ENCODE assay signal across 14 cellular contexts in genomic region chr1:41046347-41046775, GRCh38. TPM values are rescaled to one million over a fixed set of nuclear protein-coding genes. Genes with fewer than 3 reads are reported as not detected.
DNase-seq lines count a peak whose midpoint lies in the region; ATAC-seq and TF ChIP-seq lines count a peak whose summit lies in the region.
"Had no signal": no experiment of that assay in that cellular context is flagged by ENCODE, and none has a peak within 500 bp of the region (broad histone marks: within the 10 kb centered on the region; RNA-seq: fewer than 3 reads in every experiment).

No MANE protein-coding gene starts in this region.

- no peak for TF ChIP-seq EP300 in sigmoid colon (IDR thresholded peaks at IDR 0.05)

- POLR2A ChIA-PET in MCF 10A (lab: Yijun Ruan, JAX): no interaction called here
- POLR2A ChIA-PET in activated CD4-positive, alpha-beta T cell treated with anti-CD3 and anti-CD28 coated beads for 36 hours (lab: Charles Lee): no interaction called here

- no peaks in the 10 kb centered on the region for H3K79me2 ChIP-seq in ACC112 (ENCODE audit: control insufficient read depth, insufficient read depth, low read length, unreplicated experiment)

- H3K9me3 ChIP-seq in left ventricle myocardium inferior (replicated peaks) (no peaks in the 10 kb centered on the region), sigmoid colon (no peaks in the 10 kb centered on the region)
- H3K9me3 ChIP-seq: thyroid gland had no signal

- intact Hi-C loops in MCF 10A (cut with micrococcal nuclease) (loop anchor here (5.0 to 10.0 kb wide), 2 partner anchors 76 to 388 kb away; no protein-coding TSS in a partner anchor), left ventricle myocardium inferior (cut with micrococcal nuclease) (loop anchor here (10.0 kb wide), 1 partner anchor 108 kb away; no protein-coding TSS in a partner anchor), sigmoid colon (cut with DNase I) (loop anchor here (5.0 kb wide), 1 partner anchor 51 kb away; no protein-coding TSS in a partner anchor)
- intact Hi-C loops in activated CD4-positive, alpha-beta T cell treated with anti-CD3 and anti-CD28 coated beads for 36 hours (cut with DNase I, micrococcal nuclease): no loop called here

- no peaks in the 10 kb centered on the region for H3K27me3 ChIP-seq in ACC112 (ENCODE audit: insufficient read depth, low read length)
- no peaks in the 10 kb centered on the region for H3K27me3 ChIP-seq in left ventricle myocardium inferior (ENCODE audit: low read depth)
- no peaks in the 10 kb centered on the region for H3K27me3 ChIP-seq in sigmoid colon
- H3K27me3 ChIP-seq: thyroid gland had no signal

- H3K27ac ChIP-seq in ACC112 (ENCODE audit: low read depth, low read length) (peak overlapping the region; percentile 54), left ventricle myocardium inferior (replicated peaks) (peak overlapping the region; percentile 69), sigmoid colon (peak overlapping the region in 3 of 4 donors; percentile 37 to 69 (median 38))

- no peaks in the 10 kb centered on the region for H3K9me3 Mint-ChIP-seq in MCF 10A (ENCODE audit: unreplicated experiment)
- H3K9me3 Mint-ChIP-seq in activated CD4-positive, alpha-beta T cell treated with anti-CD3 and anti-CD28 coated beads for 36 hours (ENCODE audit: low read depth): no peaks in the 10 kb centered on the region
- H3K9me3 Mint-ChIP-seq: activated T-helper 17 cell treated with anti-CD3 and anti-CD28 coated beads, Interleukin-2, amount 50 U/mL, for 72 hours had no signal

- WGBS in sigmoid colon, 2 donors: 19 to 74% methylated on average over 10 of the region's 10 CpGs

- H2AFZ ChIP-seq in ACC112 (ENCODE audit: low read length, unreplicated experiment): no peak overlapping the region

- peaks cover 48% of the 10 kb centered on the region for H3K36me3 Mint-ChIP-seq in MCF 10A (ENCODE audit: insufficient read depth, unreplicated experiment)
- peaks cover 40% of the 10 kb centered on the region for H3K36me3 Mint-ChIP-seq in activated CD4-positive, alpha-beta T cell treated with anti-CD3 and anti-CD28 coated beads for 36 hours (ENCODE audit: low read depth)

- peaks cover 24% of the 10 kb centered on the region; the same call in 1 of the 2 replicates for H3K36me3 ChIP-seq in ACC112 (ENCODE audit: insufficient read depth, low read length)
- H3K36me3 ChIP-seq in left ventricle myocardium inferior: peaks cover 36% of the 10 kb centered on the region
- H3K36me3 ChIP-seq in sigmoid colon: peaks cover 0 to 92% (median 31%) of the 10 kb centered on the region in 4 donors

- ATAC-seq in activated CD4-positive, alpha-beta T cell treated with anti-CD3 and anti-CD28 coated beads for 36 hours: no peak
- ATAC-seq: activated T-helper 17 cell treated with anti-CD3 and anti-CD28 coated beads, Interleukin-2, amount 50 U/mL, for 72 hours; K562 had no signal

- H3K27me3 Mint-ChIP-seq in MCF 10A (ENCODE audit: insufficient read depth, unreplicated experiment): no peaks in the 10 kb centered on the region
- no peaks in the 10 kb centered on the region for H3K27me3 Mint-ChIP-seq in activated CD4-positive, alpha-beta T cell treated with anti-CD3 and anti-CD28 coated beads for 36 hours
- H3K27me3 Mint-ChIP-seq: activated T-helper 17 cell treated with anti-CD3 and anti-CD28 coated beads, Interleukin-2, amount 50 U/mL, for 72 hours had no signal

- TF ChIP-seq POLR2A in sigmoid colon (IDR thresholded peaks at IDR 0.05): no peak

- CTCF ChIA-PET in MCF 10A (lab: Yijun Ruan, JAX): no interaction called here
- CTCF ChIA-PET in activated CD4-positive, alpha-beta T cell treated with anti-CD3 and anti-CD28 coated beads for 36 hours (lab: Charles Lee): no interaction called here

- H3K4me3 ChIP-seq in ACC112 (ENCODE audit: low read depth, low read length) (no peak overlapping the region), left ventricle myocardium inferior (no peak overlapping the region), sigmoid colon (no peak overlapping the region)
- H3K4me3 ChIP-seq: K562, thyroid gland had no signal

- TF ChIP-seq CTCF in MCF 10A (IDR thresholded peaks at IDR 0.05; ENCODE audit: unreplicated experiment) (no peak), left ventricle myocardium inferior (IDR thresholded peaks at IDR 0.05; ENCODE audit: borderline replicate concordance) (no peak), sigmoid colon (IDR thresholded peaks at IDR 0.05) (no peak)

- BruUV-seq in MCF 10A (replicated peaks; lab: Mats Ljungman, UMichigan): no TSS peak

- peaks cover 19% of the 10 kb centered on the region for H3K4me1 ChIP-seq in ACC112 (ENCODE audit: control insufficient read depth, insufficient read depth, low read length, unreplicated experiment)
- H3K4me1 ChIP-seq in left ventricle myocardium inferior: peaks cover 34% of the 10 kb centered on the region
- H3K4me1 ChIP-seq in sigmoid colon: peaks cover 0 to 21% (median 15%) of the 10 kb centered on the region in 4 donors

- peaks cover 35% of the 10 kb centered on the region for H3K4me1 Mint-ChIP-seq in MCF 10A (ENCODE audit: insufficient read depth, unreplicated experiment)
- no peaks in the 10 kb centered on the region for H3K4me1 Mint-ChIP-seq in activated CD4-positive, alpha-beta T cell treated with anti-CD3 and anti-CD28 coated beads for 36 hours

- peak overlapping the region; percentile 44 for H3K4me3 Mint-ChIP-seq in MCF 10A (ENCODE audit: unreplicated experiment)
- no peak overlapping the region for H3K4me3 Mint-ChIP-seq in activated CD4-positive, alpha-beta T cell treated with anti-CD3 and anti-CD28 coated beads for 36 hours
- H3K4me3 Mint-ChIP-seq: activated T-helper 17 cell treated with anti-CD3 and anti-CD28 coated beads, Interleukin-2, amount 50 U/mL, for 72 hours had no signal

- H3K27ac Mint-ChIP-seq in MCF 10A (ENCODE audit: low read depth, unreplicated experiment): peak overlapping the region; percentile 97
- H3K27ac Mint-ChIP-seq in activated CD4-positive, alpha-beta T cell treated with anti-CD3 and anti-CD28 coated beads for 36 hours: no peak overlapping the region

- DNase-seq in MCF 10A (ENCODE audit: unreplicated experiment): peak; percentile 45
- DNase-seq in left ventricle myocardium inferior: no peak
- DNase-seq in sigmoid colon: no peak
- no peak for DNase-seq in NCI-H146 treated with DMSO at 0.1 percent for 48 hours (lab: John Stamatoyannopoulos, UW; ENCODE audit: unreplicated experiment)
- DNase-seq in RPMI8226: no peak
- DNase-seq in activated T-cell treated with anti-CD3 and anti-CD28 coated beads for 4 hours: no peak
- DNase-seq in activated CD4-positive, alpha-beta T cell treated with anti-CD3 and anti-CD28 coated beads for 36 hours: no peak
- DNase-seq: activated CD4-positive, alpha-beta T cell treated with anti-CD3 and anti-CD28 coated beads for 4 hours; NCI-H1930; retina had no signal

RNA-seq across cellular contexts. Expression of gene SLFNL1, which starts 24.8 kb away (rescaled TPM):
- total RNA-seq in MCF 10A (2022) (0.28 and 0.29 TPM in 2 replicates), left ventricle myocardium inferior (0.16 TPM), sigmoid colon (under 1 TPM; 0.28 to 0.99 (median 0.38) TPM)
- under 1 TPM in 1 of 3 donors, not detected in 2; 0.32 TPM for polyA plus RNA-seq in sigmoid colon
- total RNA-seq in activated CD4-positive, alpha-beta T cell treated with anti-CD3 and anti-CD28 coated beads for 36 hours: under 1 TPM; 0.14 TPM

Comparison
In these comparisons a context has a peak if more than half of its experiments do, and no peak if none do; other contexts are left out.
1. intact Hi-C loops: an anchor here in MCF 10A (5.0 to 10.0 kb wide), left ventricle myocardium inferior (10.0 kb wide) and sigmoid colon (5.0 kb wide); none called in activated CD4-positive, alpha-beta T cell treated with anti-CD3 and anti-CD28 coated beads for 36 hours.